ENCODE assay signal across 8 cellular contexts in genomic region chr1:98048234-98048633, GRCh38.
DNase-seq lines count a peak whose midpoint lies in the region; ATAC-seq and TF ChIP-seq lines count a peak whose summit lies in the region.

No MANE protein-coding gene starts in this region.

- H3K4me1 ChIP-seq in prostate gland (replicated peaks): peaks cover 2% of the 10 kb centered on the region

- peak; percentile 50 for DNase-seq in SK-N-MC (ENCODE audit: low read depth, low spot score)
- peak; percentile 92 for DNase-seq in amniotic epithelial cell (ENCODE audit: low read depth)
- peak; percentile 82 for DNase-seq in left ventricle myocardium superior
- peak; percentile 60 for DNase-seq in prostate gland (ENCODE audit: low spot score)
- DNase-seq in NCI-H1417 treated with DMSO at 0.1 percent for 48 hours (lab: John Stamatoyannopoulos, UW): no peak

- TF ChIP-seq POLR2A in prostate gland (IDR thresholded peaks at IDR 0.05): no peak

- no peak overlapping the region for H3K9ac ChIP-seq in SK-N-MC (ENCODE audit: insufficient read length)

- H3K4me3 ChIP-seq in SK-N-MC: no peak overlapping the region
- H3K4me3 ChIP-seq in prostate gland: no peak overlapping the region

- WGBS in prostate gland: 2% methylated on average over 15 of the region's 15 CpGs

- peak in 1 of 4 experiments; percentile 8 for TF ChIP-seq CTCF in prostate gland (IDR thresholded peaks at IDR 0.05)

- peaks cover 25% of the 10 kb centered on the region for H3K27me3 ChIP-seq in prostate gland (replicated peaks; ENCODE audit: insufficient read depth)

- H3K27ac ChIP-seq in SK-N-MC (no peak overlapping the region), prostate gland (no peak overlapping the region)

- intact Hi-C loops in left ventricle myocardium superior (cut with micrococcal nuclease) (no loop called here), prostate gland (cut with DNase I) (no loop called here)

- peak; percentile 36 for ATAC-seq in GM18861 (IDR thresholded peaks at IDR 0.05; ENCODE audit: unreplicated experiment)
- peak; percentile 45 for ATAC-seq in HG03571 (IDR thresholded peaks at IDR 0.05; ENCODE audit: unreplicated experiment)
- ATAC-seq in left ventricle myocardium superior: peak; percentile 88
- ATAC-seq in GM21619 (IDR thresholded peaks at IDR 0.05; ENCODE audit: unreplicated experiment): no peak

- H3K9me3 ChIP-seq in SK-N-MC (ENCODE audit: low read depth, low read length): no peaks in the 10 kb centered on the region
- H3K9me3 ChIP-seq in prostate gland: no peaks in the 10 kb centered on the region

- H3K36me3 ChIP-seq in SK-N-MC (ENCODE audit: insufficient read depth, low read length) (no peaks in the 10 kb centered on the region), prostate gland (no peaks in the 10 kb centered on the region)
